Comparison of ENCODE assay signal across 28 cellular contexts in genomic region chr20:15076785-15077184, GRCh38.
"Had no signal": no experiment of that assay in that cellular context is flagged by ENCODE, and none has a peak within 500 bp of the region (broad histone marks: within the 10 kb centered on the region; RNA-seq: fewer than 3 reads in every experiment).

No MANE protein-coding gene starts in this region.

- H3K27ac ChIP-seq: brain microvascular endothelial cell, coronary artery, dorsolateral prefrontal cortex, neutrophil, skin epidermis, uterus had no signal

- FAIRE-seq: astrocyte, keratinocyte had no signal

- ATAC-seq: activated CD4-positive, alpha-beta T cell treated with anti-CD3 and anti-CD28 coated beads for 36 hours; activated CD8-positive, alpha-beta memory T cell treated with anti-CD3 and anti-CD28 coated beads, Interleukin-2, amount 10 ng/mL, durations not matched to agents 7 days and 5 days; activated CD8-positive, alpha-beta T cell treated with anti-CD3 and anti-CD28 coated beads, Interleukin-2, amount 10 ng/mL, durations not matched to agents 7 days and 5 days; activated T-cell treated with anti-CD3 and anti-CD28 coated beads, Interleukin-2, amount 50 U/mL, for 72 hours; left cardiac atrium; sciatic nerve; stimulated activated effector memory CD8-positive, alpha-beta T cell treated with anti-CD3 and anti-CD28 coated beads, Interleukin-12 subunit alpha, Interleukin-12 subunit beta, amount 100 ng/mL, for 72 hours; stimulated activated naive CD8-positive, alpha-beta T cell treated with anti-CD3 and anti-CD28 coated beads, Interleukin-15, amount 100 ng/mL, for 72 hours had no signal

- H3K9me3 ChIP-seq: neutrophil, uterus had no signal

- H3K36me3 Mint-ChIP-seq: activated CD8-positive, alpha-beta memory T cell treated with anti-CD3 and anti-CD28 coated beads, Interleukin-2, amount 10 ng/mL, durations not matched to agents 7 days and 5 days; stimulated activated effector memory CD8-positive, alpha-beta T cell treated with anti-CD3 and anti-CD28 coated beads, Interleukin-12 subunit alpha, Interleukin-12 subunit beta, amount 100 ng/mL, for 72 hours; type B pancreatic cell had no signal

- H3K27me3 Mint-ChIP-seq: activated CD4-positive, alpha-beta T cell treated with anti-CD3 and anti-CD28 coated beads for 36 hours; activated CD8-positive, alpha-beta memory T cell treated with anti-CD3 and anti-CD28 coated beads, Interleukin-2, amount 10 ng/mL, durations not matched to agents 7 days and 5 days; progenitor cell of endocrine pancreas; stimulated activated naive CD8-positive, alpha-beta T cell treated with anti-CD3 and anti-CD28 coated beads, Interleukin-15, amount 100 ng/mL, for 72 hours; type B pancreatic cell had no signal

- DNase-seq: activated CD4-positive, alpha-beta T cell treated with anti-CD3 and anti-CD28 coated beads for 36 hours; activated CD4-positive, CD25-positive, alpha-beta regulatory T cell; activated CD8-positive, alpha-beta memory T cell treated with anti-CD3 and anti-CD28 coated beads, Interleukin-2, amount 10 ng/mL, durations not matched to agents 7 days and 5 days; activated CD8-positive, alpha-beta T cell treated with anti-CD3 and anti-CD28 coated beads, Interleukin-2, amount 10 ng/mL, durations not matched to agents 7 days and 5 days; activated naive CD4-positive, alpha-beta T cell treated with anti-CD3 and anti-CD28 coated beads for 36 hours; activated T-cell treated with anti-CD3 and anti-CD28 coated beads, Interleukin-2, amount 50 U/mL, for 72 hours; amniotic stem cell; brain microvascular endothelial cell; dorsolateral prefrontal cortex; effector memory CD4-positive, alpha-beta T cell; head of caudate nucleus; hippocampal formation; left cardiac atrium; mammary epithelial cell; nephron progenitor cell; stimulated activated CD4-positive, alpha-beta T cell treated with anti-CD3 and anti-CD28 coated beads, Interleukin-4, amount 100 ng/mL, for 24 hours; stimulated activated naive CD8-positive, alpha-beta T cell treated with anti-CD3 and anti-CD28 coated beads, Interleukin-15, amount 100 ng/mL, for 72 hours; substantia nigra; uterus had no signal

- H3K4me3 Mint-ChIP-seq: activated CD4-positive, alpha-beta T cell treated with anti-CD3 and anti-CD28 coated beads for 36 hours; activated CD8-positive, alpha-beta memory T cell treated with anti-CD3 and anti-CD28 coated beads, Interleukin-2, amount 10 ng/mL, durations not matched to agents 7 days and 5 days; activated CD8-positive, alpha-beta T cell treated with anti-CD3 and anti-CD28 coated beads, Interleukin-2, amount 10 ng/mL, durations not matched to agents 7 days and 5 days; activated naive CD4-positive, alpha-beta T cell treated with anti-CD3 and anti-CD28 coated beads for 36 hours; activated T-cell treated with anti-CD3 and anti-CD28 coated beads, Interleukin-2, amount 50 U/mL, for 72 hours; nephron progenitor cell; stimulated activated effector memory CD8-positive, alpha-beta T cell treated with anti-CD3 and anti-CD28 coated beads, Interleukin-12 subunit alpha, Interleukin-12 subunit beta, amount 100 ng/mL, for 72 hours; stimulated activated naive CD8-positive, alpha-beta T cell treated with anti-CD3 and anti-CD28 coated beads, Interleukin-15, amount 100 ng/mL, for 72 hours had no signal

- H3K9me3 Mint-ChIP-seq: activated naive CD4-positive, alpha-beta T cell treated with anti-CD3 and anti-CD28 coated beads for 36 hours; nephron progenitor cell; stimulated activated effector memory CD8-positive, alpha-beta T cell treated with anti-CD3 and anti-CD28 coated beads, Interleukin-12 subunit alpha, Interleukin-12 subunit beta, amount 100 ng/mL, for 72 hours; stimulated activated naive CD8-positive, alpha-beta T cell treated with anti-CD3 and anti-CD28 coated beads, Interleukin-15, amount 100 ng/mL, for 72 hours; type B pancreatic cell had no signal

- H3K4me1 ChIP-seq: uterus had no signal

- H3K4me1 Mint-ChIP-seq: activated CD4-positive, alpha-beta T cell treated with anti-CD3 and anti-CD28 coated beads for 36 hours; activated CD8-positive, alpha-beta memory T cell treated with anti-CD3 and anti-CD28 coated beads, Interleukin-2, amount 10 ng/mL, durations not matched to agents 7 days and 5 days; stimulated activated effector memory CD8-positive, alpha-beta T cell treated with anti-CD3 and anti-CD28 coated beads, Interleukin-12 subunit alpha, Interleukin-12 subunit beta, amount 100 ng/mL, for 72 hours; stimulated activated naive CD8-positive, alpha-beta T cell treated with anti-CD3 and anti-CD28 coated beads, Interleukin-15, amount 100 ng/mL, for 72 hours had no signal

- H3K27ac Mint-ChIP-seq: activated CD4-positive, alpha-beta T cell treated with anti-CD3 and anti-CD28 coated beads for 36 hours; activated CD8-positive, alpha-beta memory T cell treated with anti-CD3 and anti-CD28 coated beads, Interleukin-2, amount 10 ng/mL, durations not matched to agents 7 days and 5 days; activated CD8-positive, alpha-beta T cell treated with anti-CD3 and anti-CD28 coated beads, Interleukin-2, amount 10 ng/mL, durations not matched to agents 7 days and 5 days; activated naive CD4-positive, alpha-beta T cell treated with anti-CD3 and anti-CD28 coated beads for 36 hours; activated T-cell treated with anti-CD3 and anti-CD28 coated beads, Interleukin-2, amount 50 U/mL, for 72 hours; progenitor cell of endocrine pancreas; stimulated activated effector memory CD8-positive, alpha-beta T cell treated with anti-CD3 and anti-CD28 coated beads, Interleukin-12 subunit alpha, Interleukin-12 subunit beta, amount 100 ng/mL, for 72 hours; stimulated activated naive CD8-positive, alpha-beta T cell treated with anti-CD3 and anti-CD28 coated beads, Interleukin-15, amount 100 ng/mL, for 72 hours; type B pancreatic cell had no signal

- H3K4me3 ChIP-seq: coronary artery, dorsolateral prefrontal cortex, skin epidermis, uterus had no signal
